Comparison of ENCODE assay signal across 8 cellular contexts in the genomic region with DNA sequence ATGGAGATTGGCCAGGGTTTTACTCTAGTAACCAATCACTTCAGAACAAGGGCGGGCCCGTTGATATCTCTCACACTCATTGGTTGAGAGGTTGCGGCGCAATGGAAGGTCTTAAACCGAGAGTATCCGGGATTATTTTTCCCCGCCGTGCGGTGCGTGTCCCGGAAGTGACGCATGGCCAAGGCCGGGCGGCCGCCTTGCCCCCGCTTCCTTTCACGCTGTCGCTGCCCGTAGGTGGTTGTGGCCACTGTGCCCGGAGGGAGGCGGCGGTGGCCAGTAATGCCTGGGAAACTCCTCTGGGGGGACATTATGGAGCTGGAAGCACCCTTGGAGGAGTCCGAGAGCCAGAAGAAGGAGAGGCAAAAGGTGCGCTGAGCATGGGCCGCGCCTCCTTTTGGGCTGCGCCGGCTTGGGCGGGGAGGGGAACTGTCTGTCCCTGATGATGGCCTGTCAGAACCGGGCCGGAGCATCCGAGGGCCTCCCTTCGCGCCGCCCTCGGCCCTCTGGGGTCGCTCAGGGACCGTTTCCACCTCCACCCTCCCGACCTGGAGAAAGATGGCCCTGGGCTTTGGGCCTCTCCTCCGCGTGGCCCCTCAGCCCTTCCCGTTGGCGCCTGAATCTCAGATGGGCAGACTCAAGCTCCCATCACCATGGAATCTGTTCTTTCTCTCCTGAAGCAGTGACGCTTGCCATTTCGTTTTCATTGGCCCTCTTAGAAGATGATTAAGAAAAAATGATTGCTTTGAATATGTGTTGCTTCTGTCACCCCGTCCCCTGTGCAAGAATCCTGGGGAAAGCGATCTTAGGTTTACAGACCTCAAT. TPM values are rescaled to one million over a fixed set of nuclear protein-coding genes. Genes with fewer than 3 reads are reported as not detected.
DNase-seq lines count a peak whose midpoint lies in the region; ATAC-seq and TF ChIP-seq lines count a peak whose summit lies in the region.

A gene with protein sequence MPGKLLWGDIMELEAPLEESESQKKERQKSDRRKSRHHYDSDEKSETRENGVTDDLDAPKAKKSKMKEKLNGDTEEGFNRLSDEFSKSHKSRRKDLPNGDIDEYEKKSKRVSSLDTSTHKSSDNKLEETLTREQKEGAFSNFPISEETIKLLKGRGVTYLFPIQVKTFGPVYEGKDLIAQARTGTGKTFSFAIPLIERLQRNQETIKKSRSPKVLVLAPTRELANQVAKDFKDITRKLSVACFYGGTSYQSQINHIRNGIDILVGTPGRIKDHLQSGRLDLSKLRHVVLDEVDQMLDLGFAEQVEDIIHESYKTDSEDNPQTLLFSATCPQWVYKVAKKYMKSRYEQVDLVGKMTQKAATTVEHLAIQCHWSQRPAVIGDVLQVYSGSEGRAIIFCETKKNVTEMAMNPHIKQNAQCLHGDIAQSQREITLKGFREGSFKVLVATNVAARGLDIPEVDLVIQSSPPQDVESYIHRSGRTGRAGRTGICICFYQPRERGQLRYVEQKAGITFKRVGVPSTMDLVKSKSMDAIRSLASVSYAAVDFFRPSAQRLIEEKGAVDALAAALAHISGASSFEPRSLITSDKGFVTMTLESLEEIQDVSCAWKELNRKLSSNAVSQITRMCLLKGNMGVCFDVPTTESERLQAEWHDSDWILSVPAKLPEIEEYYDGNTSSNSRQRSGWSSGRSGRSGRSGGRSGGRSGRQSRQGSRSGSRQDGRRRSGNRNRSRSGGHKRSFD (plus strand): TSS at position 210 of the 822 bp plus-strand sequence. CDS start 70 bp downstream, at position 280.

- POLR2A ChIA-PET in naive thymus-derived CD8-positive, alpha-beta T cell (lab: Charles Lee), result interaction anchor here (0.5 to 2.1 kb wide), 10 partner anchors 9 to 1016 kb away, joined by 3 to 20 read pairs (median 4); a partner anchor contains a TSS

- H3K27ac ChIP-seq in RWPE2 (ENCODE audit: poor library complexity, severe bottlenecking), result peak within 1 kb of the TSS; percentile 59

- intact Hi-C loops in activated T-helper 2 cell treated with anti-CD3 and anti-CD28 coated beads, Interferon-gamma antibody, Interleukin-2, Interleukin-4, amounts not matched to agents 10 μg/mL and 5 μg/mL and 100 μg/mL, durations not matched to agents 14 hours and 24 hours and 36 hours (cut with micrococcal nuclease), result loop anchor here (1.0 to 10.0 kb wide), 10 partner anchors 55 to 570 kb away; a partner anchor contains a TSS

- H3K27me3 ChIP-seq in RWPE2 (ENCODE audit: insufficient read depth, poor library complexity, severe bottlenecking), result no peaks in the 10 kb centered on the region

- H3K27me3 Mint-ChIP-seq in activated T-helper 2 cell treated with anti-CD3 and anti-CD28 coated beads, Interferon-gamma antibody, Interleukin-2, Interleukin-4, amounts not matched to agents 10 μg/mL and 5 μg/mL and 100 μg/mL, durations not matched to agents 14 hours and 24 hours and 36 hours (ENCODE audit: low read depth), result peaks cover 3% of the 10 kb centered on the region
- peaks cover 0 to 3% (median 0%) of the 10 kb centered on the region in 5 donors for H3K27me3 Mint-ChIP-seq in naive thymus-derived CD8-positive, alpha-beta T cell

- peaks cover 39% of the 10 kb centered on the region for H3K36me3 Mint-ChIP-seq in activated T-helper 2 cell treated with anti-CD3 and anti-CD28 coated beads, Interferon-gamma antibody, Interleukin-2, Interleukin-4, amounts not matched to agents 10 μg/mL and 5 μg/mL and 100 μg/mL, durations not matched to agents 14 hours and 24 hours and 36 hours (ENCODE audit: low read depth)
- H3K36me3 Mint-ChIP-seq in naive thymus-derived CD8-positive, alpha-beta T cell, result peaks cover 0 to 16% (median 0%) of the 10 kb centered on the region in 3 donors

- ATAC-seq in RWPE2 (ENCODE audit: low read depth), result peak; percentile 98
- ATAC-seq in naive thymus-derived CD8-positive, alpha-beta T cell, result peak; percentile 96

- H3K9me3 Mint-ChIP-seq in activated T-helper 2 cell treated with anti-CD3 and anti-CD28 coated beads, Interferon-gamma antibody, Interleukin-2, Interleukin-4, amounts not matched to agents 10 μg/mL and 5 μg/mL and 100 μg/mL, durations not matched to agents 14 hours and 24 hours and 36 hours, result no peaks in the 10 kb centered on the region
- H3K9me3 Mint-ChIP-seq in naive thymus-derived CD8-positive, alpha-beta T cell, result no peaks in the 10 kb centered on the region

- H3K36me3 ChIP-seq in RWPE2 (ENCODE audit: low read depth), result peaks cover 29% of the 10 kb centered on the region

- H3K4me3 ChIP-seq in RWPE2 (ENCODE audit: severe bottlenecking) (peak within 1 kb of the TSS; percentile 75), fibroblast of mammary gland (ENCODE audit: control insufficient read depth, low read depth, low read length) (peak within 1 kb of the TSS; percentile 91)

- H3K4me3 Mint-ChIP-seq in activated T-helper 2 cell treated with anti-CD3 and anti-CD28 coated beads, Interferon-gamma antibody, Interleukin-2, Interleukin-4, amounts not matched to agents 10 μg/mL and 5 μg/mL and 100 μg/mL, durations not matched to agents 14 hours and 24 hours and 36 hours (ENCODE audit: low read depth), result peak within 1 kb of the TSS; percentile 92
- peak within 1 kb of the TSS; percentile 87 to 100 (median 98) for H3K4me3 Mint-ChIP-seq in naive thymus-derived CD8-positive, alpha-beta T cell

- peaks cover 5% of the 10 kb centered on the region for H3K4me1 ChIP-seq in RWPE2 (ENCODE audit: insufficient read depth, poor library complexity, severe bottlenecking)

- H3K27ac Mint-ChIP-seq in activated T-helper 2 cell treated with anti-CD3 and anti-CD28 coated beads, Interferon-gamma antibody, Interleukin-2, Interleukin-4, amounts not matched to agents 10 μg/mL and 5 μg/mL and 100 μg/mL, durations not matched to agents 14 hours and 24 hours and 36 hours, result peak within 1 kb of the TSS; percentile 99
- H3K27ac Mint-ChIP-seq in naive thymus-derived CD8-positive, alpha-beta T cell, result peak within 1 kb of the TSS; percentile 97 to 100 (median 99)

- peaks cover 40% of the 10 kb centered on the region for H3K4me1 Mint-ChIP-seq in activated T-helper 2 cell treated with anti-CD3 and anti-CD28 coated beads, Interferon-gamma antibody, Interleukin-2, Interleukin-4, amounts not matched to agents 10 μg/mL and 5 μg/mL and 100 μg/mL, durations not matched to agents 14 hours and 24 hours and 36 hours (ENCODE audit: low read depth)
- H3K4me1 Mint-ChIP-seq in naive thymus-derived CD8-positive, alpha-beta T cell, result peaks cover 24 to 49% (median 47%) of the 10 kb centered on the region in 4 donors

- DNase-seq in EL, result peak; percentile 99
- peak; percentile 99 for DNase-seq in H4 (ENCODE audit: low spot score)
- DNase-seq in LoVo (ENCODE audit: low spot score), result peak; percentile 98
- DNase-seq in RWPE2 (ENCODE audit: low spot score), result peak; percentile 96
- peak; percentile 95 for DNase-seq in activated T-helper 2 cell treated with anti-CD3 and anti-CD28 coated beads, Interferon-gamma antibody, Interleukin-2, Interleukin-4, amounts not matched to agents 10 μg/mL and 5 μg/mL and 100 μg/mL, durations not matched to agents 14 hours and 24 hours and 36 hours (ENCODE audit: low spot score)
- DNase-seq in fibroblast of mammary gland (ENCODE audit: low read depth), result peak; percentile 99
- DNase-seq in naive thymus-derived CD8-positive, alpha-beta T cell, result peak; percentile 83 to 98 (median 96)
- DNase-seq in stimulated activated naive CD4-positive, alpha-beta T cell treated with Interleukin-2 at 50 U/mL for 16 hours (lab: John Stamatoyannopoulos, UW), result peak; percentile 94

- TF ChIP-seq CTCF in RWPE2 (IDR thresholded peaks at IDR 0.05; ENCODE audit: poor library complexity, severe bottlenecking), result no peak
- TF ChIP-seq CTCF in fibroblast of mammary gland (conservative IDR thresholded peaks at IDR 0.05; ENCODE audit: control insufficient read depth, insufficient read depth, low read depth, low read length), result no peak

- H3K9me3 ChIP-seq in RWPE2 (ENCODE audit: severe bottlenecking), result no peaks in the 10 kb centered on the region

RNA-seq across cellular contexts. Expression of the gene that starts here (rescaled TPM):
- total RNA-seq in H4 (2014; rRNA removed; shearing (Covaris generic)), result 41.2 and 42.5 TPM in 2 replicates
- 57.0 and 63.4 TPM in 2 replicates for total RNA-seq in activated T-helper 2 cell treated with anti-CD3 and anti-CD28 coated beads, Interferon-gamma antibody, Interleukin-2, Interleukin-4, amounts not matched to agents 10 μg/mL and 5 μg/mL and 100 μg/mL, durations not matched to agents 14 hours and 24 hours and 36 hours
- total RNA-seq in naive thymus-derived CD8-positive, alpha-beta T cell, result 10 to 100 TPM; 55.7 to 55.9 TPM
- 10 to 100 TPM; 34.1 to 45.7 (median 41.6) TPM for polyA plus RNA-seq in naive thymus-derived CD8-positive, alpha-beta T cell

Comparison
In these comparisons a context has a peak if more than half of its experiments do, and no peak if none do; other contexts are left out.
1. Peak in every context shown above with its lines: DNase-seq, ATAC-seq, H3K4me3 ChIP-seq and H3K27ac ChIP-seq.